Comparison of ENCODE assay signal across 8 cellular contexts in genomic region chr19:52170863-52171320, GRCh38. TPM values are rescaled to one million over a fixed set of nuclear protein-coding genes. Genes with fewer than 3 reads are reported as not detected.
A peak's percentile ranks its signal among the peaks of the same experiment; 100 is the strongest.
DNase-seq lines count a peak whose midpoint lies in the region; ATAC-seq and TF ChIP-seq lines count a peak whose summit lies in the region.

No MANE protein-coding gene starts in this region.

- CTCF ChIA-PET in GM10248 (lab: Yijun Ruan, JAX), result no interaction called here

- peaks cover 0 to 5% (median 0%) of the 10 kb centered on the region in 4 donors for H3K9me3 ChIP-seq in right lobe of liver
- no peaks in the 10 kb centered on the region for H3K9me3 ChIP-seq in testis

- POLR2A ChIA-PET in GM10248 (lab: Yijun Ruan, JAX), result no interaction called here

- H3K4me3 ChIP-seq in AG09309 (ENCODE audit: control insufficient read depth, low read depth, low read length) (peak overlapping the region; percentile 50), right lobe of liver (peak overlapping the region; percentile 80 to 87 (median 86)), testis (peak overlapping the region; percentile 60 to 82)

- H3K27me3 ChIP-seq in right lobe of liver (no peaks in the 10 kb centered on the region), testis (no peaks in the 10 kb centered on the region)

- TF ChIP-seq POLR2A in right lobe of liver (IDR thresholded peaks at IDR 0.05), result no peak
- no peak for TF ChIP-seq POLR2A in testis (IDR thresholded peaks at IDR 0.05)

- no peak for DNase-seq in AG09309 (ENCODE audit: low read depth)
- DNase-seq in NCI-H526 treated with DMSO at 0.1 percent for 48 hours (lab: John Stamatoyannopoulos, UW), result peak; percentile 44
- peak; percentile 48 to 70 (median 48) for DNase-seq in right lobe of liver
- DNase-seq in testis, result peak; percentile 24
- no peak for DNase-seq in GM10248 (ENCODE audit: extremely low spot score)
- no peak for DNase-seq in GF-D8 (lab: John Stamatoyannopoulos, UW)

- ATAC-seq in GM19397 (IDR thresholded peaks at IDR 0.05; ENCODE audit: unreplicated experiment), result peak; percentile 16
- ATAC-seq in right lobe of liver, result peak; percentile 42 to 57 (median 47)

- no peak for TF ChIP-seq CTCF in AG09309 (IDR thresholded peaks at IDR 0.05; ENCODE audit: control insufficient read depth, insufficient read depth, low read depth, low read length, missing control alignments)
- no peak for TF ChIP-seq CTCF in right lobe of liver (IDR thresholded peaks at IDR 0.05)
- no peak for TF ChIP-seq CTCF in testis (IDR thresholded peaks at IDR 0.05)
- no peak for TF ChIP-seq CTCF in GM10248 (IDR thresholded peaks at IDR 0.05; ENCODE audit: control extremely low read depth, extremely low read depth, low read depth, missing control alignments)

- H3K27ac ChIP-seq in cingulate gyrus (ENCODE audit: low read depth, low read length) (peak overlapping the region; percentile 75), right lobe of liver (peak overlapping the region; percentile 59 to 72 (median 60)), testis (peak overlapping the region; percentile 74 to 81)

- 0% methylated on average over 14 of the region's 22 CpGs for WGBS in right lobe of liver (ENCODE audit: insufficient coverage, low coverage, low lambda C conversion rate, missing lambda C conversion rate)
- 0% methylated on average over 22 of the region's 22 CpGs for WGBS in testis, 2 donors

- intact Hi-C loops in right lobe of liver (cut with DNase I) (no loop called here), testis (cut with DNase I; ENCODE audit: low total_unique reads) (no loop called here)

- H3K4me1 ChIP-seq in right lobe of liver (no peaks in the 10 kb centered on the region), testis (no peaks in the 10 kb centered on the region)

- peaks cover 0 to 9% (median 3%) of the 10 kb centered on the region in 4 donors for H3K36me3 ChIP-seq in right lobe of liver
- H3K36me3 ChIP-seq in testis (ENCODE audit: low read depth, missing control alignments), result no peaks in the 10 kb centered on the region

RNA-seq across cellular contexts. Expression of gene ZNF836, which starts 0.5 kb away (rescaled TPM):
- total RNA-seq in right lobe of liver (1 to 10 TPM; 1.5 to 3.7 (median 2.8) TPM), testis (1 to 10 TPM; 5.4 to 9.2 TPM)
- polyA plus RNA-seq in testis (ENCODE audit: insufficient read depth, low read depth, low replicate concordance), result 3.3 TPM

RNA-seq across cellular contexts. Expression of gene PPP2R1A, which starts 19.0 kb away (rescaled TPM):
- total RNA-seq in right lobe of liver (10 to 100 TPM; 59.4 to 93.0 (median 82.4) TPM), testis (100 to 1,000 TPM; 262 to 289 TPM)
- 181 TPM for polyA plus RNA-seq in testis (ENCODE audit: insufficient read depth, low read depth, low replicate concordance)

RNA-seq across cellular contexts. Expression of gene ZNF616, which starts 31.2 kb away (rescaled TPM):
- total RNA-seq in right lobe of liver, result 1 to 10 TPM; 1.9 to 6.2 (median 4.2) TPM
- total RNA-seq in testis, result 10 to 100 TPM in 1 of 2 donors, 1 to 10 TPM in 1; 9.0 to 11.3 TPM
- polyA plus RNA-seq in testis (ENCODE audit: insufficient read depth, low read depth, low replicate concordance), result 6.3 TPM

Comparison
In these comparisons a context has a peak if more than half of its experiments do, and no peak if none do; other contexts are left out.
1. DNase-seq: peak in NCI-H526 treated with DMSO at 0.1 percent for 48 hours (single experiment), right lobe of liver (3 of 3) and testis (single experiment); none in AG09309 (single experiment), GM10248 (single experiment) and GF-D8 (single experiment).
2. Peak in every context shown above with its lines, with median percentiles within 50 percentile points of each other: H3K4me3 ChIP-seq and H3K27ac ChIP-seq.